16 cellular contexts compared by ENCODE assay signal in genomic region chr10:76252733-76253132, GRCh38.
"Had no signal": no experiment of that assay in that cellular context is flagged by ENCODE, and none has a peak within 500 bp of the region (broad histone marks: within the 10 kb centered on the region; RNA-seq: fewer than 3 reads in every experiment).

No MANE protein-coding gene starts in this region.

- H3K4me3 Mint-ChIP-seq: activated naive CD4-positive, alpha-beta T cell treated with anti-CD3 and anti-CD28 coated beads for 36 hours; activated T-helper 17 cell treated with anti-CD3 and anti-CD28 coated beads, Interleukin-2, amount 50 U/mL, for 72 hours; memory B cell; nephron; stimulated activated effector memory CD8-positive, alpha-beta T cell treated with anti-CD3 and anti-CD28 coated beads, Interleukin-12 subunit alpha, Interleukin-12 subunit beta, amount 100 ng/mL, for 72 hours had no signal

- DNase-seq: activated CD4-positive, alpha-beta T cell treated with anti-CD3 and anti-CD28 coated beads, Interleukin-2, amount 50 U/mL, for 4 hours; activated CD4-positive, CD25-positive, alpha-beta regulatory T cell treated with anti-CD3 and anti-CD28 coated beads, Interleukin-2, amount 50 U/mL, for 72 hours; activated naive CD4-positive, alpha-beta T cell treated with anti-CD3 and anti-CD28 coated beads for 36 hours; dorsolateral prefrontal cortex; hypothalamus; left ventricle myocardium superior; nucleus accumbens; stimulated activated CD4-positive, alpha-beta T cell treated with anti-CD3 and anti-CD28 coated beads, Interleukin-12 subunit alpha, Interleukin-12 subunit beta, amount 100 ng/mL, for 4 hours; stimulated activated CD4-positive, alpha-beta T cell treated with anti-CD3 and anti-CD28 coated beads, Interleukin-2, amount 100 ng/mL, for 24 hours had no signal

- H3K27ac ChIP-seq: cardiac muscle cell, dorsolateral prefrontal cortex, prostate gland had no signal

- H3K36me3 Mint-ChIP-seq: memory B cell; stimulated activated effector memory CD8-positive, alpha-beta T cell treated with anti-CD3 and anti-CD28 coated beads, Interleukin-12 subunit alpha, Interleukin-12 subunit beta, amount 100 ng/mL, for 72 hours had no signal

- H3K36me3 ChIP-seq: cardiac muscle cell, prostate gland had no signal

- H3K9me3 ChIP-seq: prostate gland had no signal

- H3K27me3 ChIP-seq: cardiac muscle cell, dorsolateral prefrontal cortex had no signal

- H3K4me1 ChIP-seq: prostate gland had no signal

- ATAC-seq: activated T-helper 17 cell treated with anti-CD3 and anti-CD28 coated beads, Interleukin-2, amount 50 U/mL, for 72 hours; sciatic nerve; stimulated activated effector memory CD8-positive, alpha-beta T cell treated with anti-CD3 and anti-CD28 coated beads, Interleukin-12 subunit alpha, Interleukin-12 subunit beta, amount 100 ng/mL, for 72 hours had no signal

- H3K4me1 Mint-ChIP-seq: activated T-helper 17 cell treated with anti-CD3 and anti-CD28 coated beads, Interleukin-2, amount 50 U/mL, for 72 hours; memory B cell; stimulated activated effector memory CD8-positive, alpha-beta T cell treated with anti-CD3 and anti-CD28 coated beads, Interleukin-12 subunit alpha, Interleukin-12 subunit beta, amount 100 ng/mL, for 72 hours had no signal

- H3K27ac Mint-ChIP-seq: activated naive CD4-positive, alpha-beta T cell treated with anti-CD3 and anti-CD28 coated beads for 36 hours; activated T-helper 17 cell treated with anti-CD3 and anti-CD28 coated beads, Interleukin-2, amount 50 U/mL, for 72 hours; memory B cell; nephron; stimulated activated effector memory CD8-positive, alpha-beta T cell treated with anti-CD3 and anti-CD28 coated beads, Interleukin-12 subunit alpha, Interleukin-12 subunit beta, amount 100 ng/mL, for 72 hours had no signal

- H3K4me3 ChIP-seq: cardiac muscle cell, dorsolateral prefrontal cortex, prostate gland had no signal

- H3K27me3 Mint-ChIP-seq: activated T-helper 17 cell treated with anti-CD3 and anti-CD28 coated beads, Interleukin-2, amount 50 U/mL, for 72 hours; memory B cell had no signal

- H3K9me3 Mint-ChIP-seq: activated naive CD4-positive, alpha-beta T cell treated with anti-CD3 and anti-CD28 coated beads for 36 hours; activated T-helper 17 cell treated with anti-CD3 and anti-CD28 coated beads, Interleukin-2, amount 50 U/mL, for 72 hours; nephron had no signal
